28 cellular contexts compared by ENCODE assay signal in genomic region chr13:110516500-110516899, GRCh38. TPM values are rescaled to one million over a fixed set of nuclear protein-coding genes. Genes with fewer than 3 reads are reported as not detected.
"Had no signal": no experiment of that assay in that cellular context is flagged by ENCODE, and none has a peak within 500 bp of the region (broad histone marks: within the 10 kb centered on the region; RNA-seq: fewer than 3 reads in every experiment).

No MANE protein-coding gene starts in this region.

- FAIRE-seq: HTR-8/SVneo, K562 had no signal

- H3K4me3 Mint-ChIP-seq: IgD-negative memory B cell had no signal

- H3K4me3 ChIP-seq: K562 had no signal

- ATAC-seq: K562, Panc1, PC-3, SK-N-SH treated with all-trans-retinoic acid at 6 μM for 48 hours had no signal

- H3K9me3 Mint-ChIP-seq: IgD-negative memory B cell had no signal

- DNase-seq: Kasumi-1; MM.1S; NCI-H1092; NCI-H1105 treated with DMSO at 0.1 percent for 48 hours; NCI-H1417 treated with DMSO at 0.1 percent for 48 hours; NCI-H146; NCI-H1694 treated with DMSO at 0.1 percent for 48 hours; NCI-H1930; NCI-H2081; NCI-H2171; NCI-H226; NCI-H446; NCI-H510A; NCI-H524 treated with DMSO at 0.1 percent for 48 hours; NCI-H69; NCI-H774; NK-92 treated with Interleukin-12 subunit alpha and Interleukin-12 subunit beta, amount 100 ng/mL, for 24 hours; PC-3; SHP77 had no signal

- H3K4me2 ChIP-seq: KMS-11 had no signal

- H3K27ac Mint-ChIP-seq: IgD-negative memory B cell had no signal

- H3K27ac ChIP-seq: HL-60, KMS-11, RWPE1 had no signal

- H3K36me3 Mint-ChIP-seq: IgD-negative memory B cell had no signal

- H3K9ac ChIP-seq: KMS-11 had no signal

RNA-seq across cellular contexts. Expression of gene RAB20, which starts 45.0 kb away (rescaled TPM):
- total RNA-seq: OCI-LY7 had no signal
